Comparison of ENCODE assay signal across 15 cellular contexts in genomic region chr12:82524020-82524419, GRCh38.
A peak's percentile ranks its signal among the peaks of the same experiment; 100 is the strongest.
DNase-seq lines count a peak whose midpoint lies in the region; ATAC-seq and TF ChIP-seq lines count a peak whose summit lies in the region.
"Had no signal": no experiment of that assay in that cellular context is flagged by ENCODE, and none has a peak within 500 bp of the region (broad histone marks: within the 10 kb centered on the region; RNA-seq: fewer than 3 reads in every experiment).

No MANE protein-coding gene starts in this region.

- H3K9ac ChIP-seq in GM23248 (no peak overlapping the region), PC-3 (ENCODE audit: low read length) (no peak overlapping the region)

- H3K79me2 ChIP-seq in GM23248 (ENCODE audit: insufficient read depth), result no peaks in the 10 kb centered on the region
- no peaks in the 10 kb centered on the region for H3K79me2 ChIP-seq in PC-3 (ENCODE audit: low read length)

- POLR2A ChIA-PET in PC-3 (lab: Charles Lee; ENCODE audit: unreplicated experiment), result no interaction called here

- H3K4me1 ChIP-seq in GM23248 (ENCODE audit: insufficient read depth) (no peaks in the 10 kb centered on the region), PC-3 (ENCODE audit: insufficient read depth, low read length) (no peaks in the 10 kb centered on the region), right lobe of liver (peaks cover 0 to 15% (median 7%) of the 10 kb centered on the region in 4 donors), right atrium auricular region (no peaks in the 10 kb centered on the region)

- H3K27ac Mint-ChIP-seq in T-helper 2 cell treated with Interferon-gamma antibody and Interleukin-4, amounts not matched to agents 5 μg/mL and 100 μg/mL, for 36 hours, result no peak overlapping the region
- H3K27ac Mint-ChIP-seq: activated naive CD8-positive, alpha-beta T cell treated with anti-CD3 and anti-CD28 coated beads, Interleukin-2, amount 50 U/mL, for 24 hours; HFFc6; stimulated activated effector memory CD8-positive, alpha-beta T cell treated with anti-CD3 and anti-CD28 coated beads, Interleukin-12 subunit alpha, Interleukin-12 subunit beta, amount 100 ng/mL, for 72 hours had no signal

- H3K4me1 Mint-ChIP-seq in T-helper 2 cell treated with Interferon-gamma antibody and Interleukin-4, amounts not matched to agents 5 μg/mL and 100 μg/mL, for 36 hours (ENCODE audit: low read depth), result no peaks in the 10 kb centered on the region
- H3K4me1 Mint-ChIP-seq: activated naive CD8-positive, alpha-beta T cell treated with anti-CD3 and anti-CD28 coated beads, Interleukin-2, amount 50 U/mL, for 24 hours; stimulated activated effector memory CD8-positive, alpha-beta T cell treated with anti-CD3 and anti-CD28 coated beads, Interleukin-12 subunit alpha, Interleukin-12 subunit beta, amount 100 ng/mL, for 72 hours had no signal

- H3K9me3 ChIP-seq in GM23248 (ENCODE audit: low read depth), result no peaks in the 10 kb centered on the region
- no peaks in the 10 kb centered on the region for H3K9me3 ChIP-seq in PC-3 (ENCODE audit: low read length)
- H3K9me3 ChIP-seq in right lobe of liver, result no peaks in the 10 kb centered on the region
- no peaks in the 10 kb centered on the region for H3K9me3 ChIP-seq in right atrium auricular region

- H3K36me3 Mint-ChIP-seq in T-helper 2 cell treated with Interferon-gamma antibody and Interleukin-4, amounts not matched to agents 5 μg/mL and 100 μg/mL, for 36 hours (ENCODE audit: low read depth), result no peaks in the 10 kb centered on the region
- H3K36me3 Mint-ChIP-seq: stimulated activated effector memory CD8-positive, alpha-beta T cell treated with anti-CD3 and anti-CD28 coated beads, Interleukin-12 subunit alpha, Interleukin-12 subunit beta, amount 100 ng/mL, for 72 hours had no signal

- WGBS in GM23248 (ENCODE audit: low coverage in 1 of 2, low lambda C conversion rate in 2 of 2, missing lambda C conversion rate in 2 of 2), 2 experiments, result 7 to 9% methylated on average over 3 of the region's 3 CpGs
- WGBS in right lobe of liver (ENCODE audit: insufficient coverage, low coverage, low lambda C conversion rate, missing lambda C conversion rate), result 17% methylated on average over 3 of the region's 3 CpGs

- H3K27ac ChIP-seq in GM23248 (no peak overlapping the region), PC-3 (ENCODE audit: low read length) (no peak overlapping the region), right lobe of liver (peak overlapping the region in 2 of 3 donors; percentile 64 to 69), right atrium auricular region (no peak overlapping the region)

- BruUV-seq in PC-3 (replicated peaks; lab: Mats Ljungman, UMichigan), result no TSS peak

- H4K20me1 ChIP-seq in GM23248 (ENCODE audit: insufficient read depth), result no peaks in the 10 kb centered on the region
- H4K20me1 ChIP-seq in PC-3 (ENCODE audit: low read length), result no peaks in the 10 kb centered on the region

- no peak overlapping the region for H3K4me3 ChIP-seq in GM23248
- no peak overlapping the region for H3K4me3 ChIP-seq in PC-3 (ENCODE audit: low read length)
- H3K4me3 ChIP-seq in right lobe of liver, result peak overlapping the region in 2 of 3 donors; percentile 6 to 23
- H3K4me3 ChIP-seq in right atrium auricular region, result no peak overlapping the region

- no peak overlapping the region for H3K4me3 Mint-ChIP-seq in T-helper 2 cell treated with Interferon-gamma antibody and Interleukin-4, amounts not matched to agents 5 μg/mL and 100 μg/mL, for 36 hours
- H3K4me3 Mint-ChIP-seq: activated naive CD8-positive, alpha-beta T cell treated with anti-CD3 and anti-CD28 coated beads, Interleukin-2, amount 50 U/mL, for 24 hours; HFFc6; stimulated activated effector memory CD8-positive, alpha-beta T cell treated with anti-CD3 and anti-CD28 coated beads, Interleukin-12 subunit alpha, Interleukin-12 subunit beta, amount 100 ng/mL, for 72 hours had no signal

- H3F3A ChIP-seq in GM23248 (ENCODE audit: insufficient read depth) (no peaks in the 10 kb centered on the region), PC-3 (ENCODE audit: low read length, unreplicated experiment) (no peaks in the 10 kb centered on the region)

- H3K9me3 Mint-ChIP-seq in T-helper 2 cell treated with Interferon-gamma antibody and Interleukin-4, amounts not matched to agents 5 μg/mL and 100 μg/mL, for 36 hours, result no peaks in the 10 kb centered on the region
- H3K9me3 Mint-ChIP-seq: activated naive CD8-positive, alpha-beta T cell treated with anti-CD3 and anti-CD28 coated beads, Interleukin-2, amount 50 U/mL, for 24 hours; HFFc6; stimulated activated effector memory CD8-positive, alpha-beta T cell treated with anti-CD3 and anti-CD28 coated beads, Interleukin-12 subunit alpha, Interleukin-12 subunit beta, amount 100 ng/mL, for 72 hours had no signal

- no peak for TF ChIP-seq CTCF in PC-3 (conservative IDR thresholded peaks at IDR 0.05; ENCODE audit: low read depth, low read length)
- no peak for TF ChIP-seq CTCF in right lobe of liver (IDR thresholded peaks at IDR 0.05)
- no peak for TF ChIP-seq CTCF in right atrium auricular region (IDR thresholded peaks at IDR 0.05)

- H3K36me3 ChIP-seq in GM23248 (ENCODE audit: low read depth), result no peaks in the 10 kb centered on the region
- H3K36me3 ChIP-seq in PC-3 (ENCODE audit: low read depth, low read length), result no peaks in the 10 kb centered on the region; the same call in 1 of the 2 replicates
- H3K36me3 ChIP-seq in right lobe of liver, result no peaks in the 10 kb centered on the region
- H3K36me3 ChIP-seq in right atrium auricular region, result no peaks in the 10 kb centered on the region

- no peaks in the 10 kb centered on the region for H3K27me3 Mint-ChIP-seq in T-helper 2 cell treated with Interferon-gamma antibody and Interleukin-4, amounts not matched to agents 5 μg/mL and 100 μg/mL, for 36 hours (ENCODE audit: low read depth)

- no peak for TF ChIP-seq POLR2A in right lobe of liver (IDR thresholded peaks at IDR 0.05)

- intact Hi-C loops in PC-3 (cut with micrococcal nuclease), result no loop called here
- intact Hi-C loops in right lobe of liver (cut with DNase I), result loop anchor here in 1 of 2 donors (10.0 kb wide), 1 partner anchor 101 kb away; no protein-coding TSS in a partner anchor

- no peaks in the 10 kb centered on the region for H3K27me3 ChIP-seq in GM23248 (replicated peaks; ENCODE audit: insufficient read depth)
- H3K27me3 ChIP-seq in PC-3 (ENCODE audit: low read length), result no peaks in the 10 kb centered on the region
- H3K27me3 ChIP-seq in right lobe of liver, result no peaks in the 10 kb centered on the region
- H3K27me3 ChIP-seq in right atrium auricular region, result no peaks in the 10 kb centered on the region

- CTCF ChIA-PET in PC-3 (lab: Charles Lee), result no interaction called here

- H3K4me2 ChIP-seq in GM23248 (ENCODE audit: unreplicated experiment) (no peak overlapping the region), PC-3 (ENCODE audit: low read length) (no peak overlapping the region)

- H3K9me2 ChIP-seq in GM23248 (ENCODE audit: insufficient read depth) (no peaks in the 10 kb centered on the region), PC-3 (replicated peaks; ENCODE audit: low read length) (no peaks in the 10 kb centered on the region)

- ATAC-seq in GM18867 (IDR thresholded peaks at IDR 0.05; ENCODE audit: unreplicated experiment) (peak; percentile 39), PC-3 (no peak), right lobe of liver (peak; percentile 93 to 99 (median 96)), GM19035 (IDR thresholded peaks at IDR 0.05; ENCODE audit: unreplicated experiment) (no peak)
- ATAC-seq: activated naive CD8-positive, alpha-beta T cell treated with anti-CD3 and anti-CD28 coated beads, Interleukin-2, amount 50 U/mL, for 24 hours; left ventricle myocardium superior; stimulated activated effector memory CD8-positive, alpha-beta T cell treated with anti-CD3 and anti-CD28 coated beads, Interleukin-12 subunit alpha, Interleukin-12 subunit beta, amount 100 ng/mL, for 72 hours had no signal

- DNase-seq in GM23248 (peak; percentile 5), PC-3 (peak; percentile 15), right lobe of liver (no peak), right atrium auricular region (ENCODE audit: low spot score) (no peak), NCI-H187 treated with DMSO at 0.1 percent for 48 hours (lab: John Stamatoyannopoulos, UW) (no peak)
- no peak for DNase-seq in T-helper 2 cell treated with Interferon-gamma antibody and Interleukin-4, amounts not matched to agents 5 μg/mL and 100 μg/mL, for 36 hours (ENCODE audit: low spot score)
- DNase-seq: activated naive CD8-positive, alpha-beta T cell treated with anti-CD3 and anti-CD28 coated beads, Interleukin-2, amount 50 U/mL, for 24 hours; HFFc6; left ventricle myocardium superior; NCI-H1092 treated with DMSO at 0.1 percent for 48 hours; NCI-H510A; stimulated activated CD4-positive, alpha-beta T cell treated with anti-CD3 and anti-CD28 coated beads, Interleukin-1b, Interleukin-23, amount 100 ng/mL, for 48 hours had no signal

- in situ Hi-C loops in GM23248 (cut with MboI), result no loop called here

- H2AFZ ChIP-seq in GM23248, result peak overlapping the region; percentile 38; the same call in 1 of the 2 replicates
- no peak overlapping the region for H2AFZ ChIP-seq in PC-3 (ENCODE audit: low read length)

Comparison
In these comparisons a context has a peak if more than half of its experiments do, and no peak if none do; other contexts are left out.
1. ATAC-seq: peak in GM18867 (single experiment) and right lobe of liver (4 of 4); none in PC-3 (single experiment) and GM19035 (single experiment).
2. DNase-seq: peak in GM23248 (single experiment) and PC-3 (single experiment); none in right lobe of liver (0 of 3), right atrium auricular region (single experiment), T-helper 2 cell treated with Interferon-gamma antibody and Interleukin-4, amounts not matched to agents 5 μg/mL and 100 μg/mL, for 36 hours (single experiment) and NCI-H187 treated with DMSO at 0.1 percent for 48 hours (single experiment).
3. H3K27ac ChIP-seq: peak in right lobe of liver (2 of 3); none in GM23248 (single experiment), PC-3 (single experiment) and right atrium auricular region (0 of 2).
4. H3K4me3 ChIP-seq: peak in right lobe of liver (2 of 3); none in GM23248 (single experiment), PC-3 (single experiment) and right atrium auricular region (0 of 2).